ENCODE assay signal across 1 cellular context in the genomic region with DNA sequence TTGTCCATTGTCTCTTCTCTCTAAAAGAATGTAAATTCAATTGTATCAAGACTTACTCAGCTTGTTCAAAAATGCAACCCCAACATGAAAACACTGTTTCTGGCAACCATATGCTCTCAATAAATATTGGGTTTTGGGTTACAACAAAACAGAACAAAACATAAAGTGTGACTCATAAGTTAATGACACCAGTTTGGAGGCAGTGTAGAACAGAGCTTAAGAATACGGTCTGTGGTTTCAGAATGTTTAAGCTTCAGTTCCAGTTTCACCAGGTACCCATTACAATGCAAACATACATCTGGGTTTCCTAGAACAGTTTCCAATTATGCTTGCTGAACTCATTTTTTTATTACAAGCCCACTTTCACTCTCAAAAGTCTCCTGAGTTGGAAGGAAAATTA.
TF ChIP-seq lines count a peak whose summit lies in the region.

No MANE protein-coding gene starts in this region.

TF ChIP-seq in SK-N-SH, 30 proteins besides CTCF, POLR2A, EP300 and RAD21 (continued from another document):
- TF ChIP-seq, protein P1, sequence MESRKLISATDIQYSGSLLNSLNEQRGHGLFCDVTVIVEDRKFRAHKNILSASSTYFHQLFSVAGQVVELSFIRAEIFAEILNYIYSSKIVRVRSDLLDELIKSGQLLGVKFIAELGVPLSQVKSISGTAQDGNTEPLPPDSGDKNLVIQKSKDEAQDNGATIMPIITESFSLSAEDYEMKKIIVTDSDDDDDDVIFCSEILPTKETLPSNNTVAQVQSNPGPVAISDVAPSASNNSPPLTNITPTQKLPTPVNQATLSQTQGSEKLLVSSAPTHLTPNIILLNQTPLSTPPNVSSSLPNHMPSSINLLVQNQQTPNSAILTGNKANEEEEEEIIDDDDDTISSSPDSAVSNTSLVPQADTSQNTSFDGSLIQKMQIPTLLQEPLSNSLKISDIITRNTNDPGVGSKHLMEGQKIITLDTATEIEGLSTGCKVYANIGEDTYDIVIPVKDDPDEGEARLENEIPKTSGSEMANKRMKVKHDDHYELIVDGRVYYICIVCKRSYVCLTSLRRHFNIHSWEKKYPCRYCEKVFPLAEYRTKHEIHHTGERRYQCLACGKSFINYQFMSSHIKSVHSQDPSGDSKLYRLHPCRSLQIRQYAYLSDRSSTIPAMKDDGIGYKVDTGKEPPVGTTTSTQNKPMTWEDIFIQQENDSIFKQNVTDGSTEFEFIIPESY (IDR thresholded peaks at IDR 0.05; ENCODE audit: borderline replicate concordance, low read depth) = no peak
- TF ChIP-seq YY1 (IDR thresholded peaks at IDR 0.05; ENCODE audit: low read depth) = no peak
- TF ChIP-seq, protein P2, sequence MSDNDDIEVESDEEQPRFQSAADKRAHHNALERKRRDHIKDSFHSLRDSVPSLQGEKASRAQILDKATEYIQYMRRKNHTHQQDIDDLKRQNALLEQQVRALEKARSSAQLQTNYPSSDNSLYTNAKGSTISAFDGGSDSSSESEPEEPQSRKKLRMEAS (IDR thresholded peaks at IDR 0.05; ENCODE audit: low read depth) = no peak
- TF ChIP-seq SMC3 (IDR thresholded peaks at IDR 0.05; ENCODE audit: low read depth, low read length) = no peak
- no peak for TF ChIP-seq NRF1 (IDR thresholded peaks at IDR 0.05; ENCODE audit: low read depth, low read length)
- no peak for TF ChIP-seq RXRA (IDR thresholded peaks at IDR 0.05; ENCODE audit: borderline replicate concordance, low read depth)
- no peak for TF ChIP-seq GATA2 (CRISPR knock-in tag; IDR thresholded peaks at IDR 0.05)
- TF ChIP-seq POLR2AphosphoS5 (IDR thresholded peaks at IDR 0.05; ENCODE audit: low read depth, low read length) = no peak
- no peak for TF ChIP-seq FOXJ3 (CRISPR knock-in tag; IDR thresholded peaks at IDR 0.05)
- TF ChIP-seq, protein P3, sequence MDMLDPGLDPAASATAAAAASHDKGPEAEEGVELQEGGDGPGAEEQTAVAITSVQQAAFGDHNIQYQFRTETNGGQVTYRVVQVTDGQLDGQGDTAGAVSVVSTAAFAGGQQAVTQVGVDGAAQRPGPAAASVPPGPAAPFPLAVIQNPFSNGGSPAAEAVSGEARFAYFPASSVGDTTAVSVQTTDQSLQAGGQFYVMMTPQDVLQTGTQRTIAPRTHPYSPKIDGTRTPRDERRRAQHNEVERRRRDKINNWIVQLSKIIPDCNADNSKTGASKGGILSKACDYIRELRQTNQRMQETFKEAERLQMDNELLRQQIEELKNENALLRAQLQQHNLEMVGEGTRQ (IDR thresholded peaks at IDR 0.05; ENCODE audit: borderline replicate concordance, low read depth, low read length) = no peak
- TF ChIP-seq, protein P4, sequence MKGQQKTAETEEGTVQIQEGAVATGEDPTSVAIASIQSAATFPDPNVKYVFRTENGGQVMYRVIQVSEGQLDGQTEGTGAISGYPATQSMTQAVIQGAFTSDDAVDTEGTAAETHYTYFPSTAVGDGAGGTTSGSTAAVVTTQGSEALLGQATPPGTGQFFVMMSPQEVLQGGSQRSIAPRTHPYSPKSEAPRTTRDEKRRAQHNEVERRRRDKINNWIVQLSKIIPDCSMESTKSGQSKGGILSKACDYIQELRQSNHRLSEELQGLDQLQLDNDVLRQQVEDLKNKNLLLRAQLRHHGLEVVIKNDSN (IDR thresholded peaks at IDR 0.05; ENCODE audit: borderline replicate concordance, low read depth) = no peak
- TF ChIP-seq EZH2phosphoT487 (IDR thresholded peaks at IDR 0.05; ENCODE audit: borderline replicate concordance, low read depth) = no peak
- TF ChIP-seq NFIC (IDR thresholded peaks at IDR 0.05; ENCODE audit: borderline replicate concordance) = peak; percentile 8; the same call in 1 of the 2 replicates
- no peak for TF ChIP-seq ELF1 (IDR thresholded peaks at IDR 0.05)
TF ChIP-seq in SK-N-SH: peak in this region for 5.
